ENCODE assay signal across 8 cellular contexts in genomic region chr9:111631071-111631971, GRCh38. TPM values are rescaled to one million over a fixed set of nuclear protein-coding genes. Genes with fewer than 3 reads are reported as not detected.
DNase-seq lines count a peak whose midpoint lies in the region; ATAC-seq and TF ChIP-seq lines count a peak whose summit lies in the region.

DNAJC25 (plus strand) TSS chr9:111631334; CDS start chr9:111631408, 74 bp downstream.

- H3K9me2 ChIP-seq in SU-DHL-6 (replicated peaks; ENCODE audit: insufficient read depth, low read length) = no peaks in the 10 kb centered on the region

- intact Hi-C loops in tibial artery (cut with DNase I; ENCODE audit: low total_unique reads) = no loop called here

- peak; percentile 92 to 99 (median 98) for DNase-seq in NCI-H1417 (lab: John Stamatoyannopoulos, UW)
- DNase-seq in activated naive CD8-positive, alpha-beta T cell treated with anti-CD3 and anti-CD28 coated beads, Interleukin-2, amount 50 U/mL, for 24 hours = peak; percentile 95
- peak; percentile 97 to 99 for DNase-seq in cardiac muscle cell (ENCODE audit: low read depth in 1 of 2, low spot score in 1 of 2)
- peak; percentile 94 to 98 for DNase-seq in tibial artery

- H3K9ac ChIP-seq in SU-DHL-6 (ENCODE audit: low read length) = peak within 1 kb of the TSS; percentile 77
- H3K9ac ChIP-seq in parathyroid adenoma = peak within 1 kb of the TSS; percentile 28

- H3K36me3 ChIP-seq in SU-DHL-6 (ENCODE audit: low read length) (no peaks in the 10 kb centered on the region), cardiac muscle cell (no peaks in the 10 kb centered on the region), parathyroid adenoma (ENCODE audit: control insufficient read depth, insufficient read depth, low read length) (no peaks in the 10 kb centered on the region), tibial artery (no peaks in the 10 kb centered on the region)

- peak within 1 kb of the TSS; percentile 82 for H3K4me2 ChIP-seq in SU-DHL-6 (ENCODE audit: low read depth, low read length, poor library complexity, severe bottlenecking)
- H3K4me2 ChIP-seq in parathyroid adenoma (ENCODE audit: low read length) = peak within 1 kb of the TSS; percentile 92

- H3K79me2 ChIP-seq in SU-DHL-6 (ENCODE audit: insufficient read depth, low read length) (peaks cover 42% of the 10 kb centered on the region), parathyroid adenoma (peaks cover 4% of the 10 kb centered on the region)

- peaks cover 33% of the 10 kb centered on the region for H3K4me1 ChIP-seq in cardiac muscle cell (ENCODE audit: low read depth)
- H3K4me1 ChIP-seq in parathyroid adenoma = no peaks in the 10 kb centered on the region
- H3K4me1 ChIP-seq in tibial artery = peaks cover 0 to 27% (median 18%) of the 10 kb centered on the region in 4 donors

- TF ChIP-seq CTCF in GM12875 (IDR thresholded peaks at IDR 0.05; ENCODE audit: borderline replicate concordance, insufficient read depth, low read depth, low read length) (0 out of 2 replicates have a peak, but pooled peaks have one; percentile 10), SU-DHL-6 (IDR thresholded peaks at IDR 0.05; ENCODE audit: insufficient read depth, low read length, poor library complexity, severe bottlenecking) (no peak), cardiac muscle cell (IDR thresholded peaks at IDR 0.05; ENCODE audit: low read depth, low read length) (no peak), parathyroid adenoma (IDR thresholded peaks at IDR 0.05) (no peak), tibial artery (IDR thresholded peaks at IDR 0.05) (no peak)

- H2AFZ ChIP-seq in SU-DHL-6 (ENCODE audit: low read depth, low read length, severe bottlenecking) (peak within 1 kb of the TSS; percentile 97), parathyroid adenoma (peak within 1 kb of the TSS; percentile 95)

- peaks cover 31% of the 10 kb centered on the region for H3K36me3 Mint-ChIP-seq in activated naive CD8-positive, alpha-beta T cell treated with anti-CD3 and anti-CD28 coated beads, Interleukin-2, amount 50 U/mL, for 24 hours (ENCODE audit: low read depth)

- no peaks in the 10 kb centered on the region; the same call in 1 of the 2 replicates for H4K20me1 ChIP-seq in SU-DHL-6 (ENCODE audit: low read depth, low read length)

- H3K4me1 Mint-ChIP-seq in activated naive CD8-positive, alpha-beta T cell treated with anti-CD3 and anti-CD28 coated beads, Interleukin-2, amount 50 U/mL, for 24 hours = peaks cover 51% of the 10 kb centered on the region

- no peaks in the 10 kb centered on the region for H3K9me3 Mint-ChIP-seq in activated naive CD8-positive, alpha-beta T cell treated with anti-CD3 and anti-CD28 coated beads, Interleukin-2, amount 50 U/mL, for 24 hours

- H3K27me3 ChIP-seq in SU-DHL-6 (ENCODE audit: low read length) = no peaks in the 10 kb centered on the region
- H3K27me3 ChIP-seq in cardiac muscle cell = no peaks in the 10 kb centered on the region
- no peaks in the 10 kb centered on the region for H3K27me3 ChIP-seq in parathyroid adenoma (ENCODE audit: control insufficient read depth, insufficient read depth, low read length)
- no peaks in the 10 kb centered on the region for H3K27me3 ChIP-seq in tibial artery

- H3K4me3 Mint-ChIP-seq in activated naive CD8-positive, alpha-beta T cell treated with anti-CD3 and anti-CD28 coated beads, Interleukin-2, amount 50 U/mL, for 24 hours = peak within 1 kb of the TSS; percentile 91

- peak; percentile 94 for ATAC-seq in HG02763 (IDR thresholded peaks at IDR 0.05; ENCODE audit: unreplicated experiment)
- peak; percentile 95 for ATAC-seq in activated naive CD8-positive, alpha-beta T cell treated with anti-CD3 and anti-CD28 coated beads, Interleukin-2, amount 50 U/mL, for 24 hours

- H3K4me3 ChIP-seq in GM12875 (ENCODE audit: low read depth, low read length) (peak within 1 kb of the TSS; percentile 96), SU-DHL-6 (ENCODE audit: insufficient read depth, low read length, poor library complexity, severe bottlenecking) (peak within 1 kb of the TSS; percentile 74), cardiac muscle cell (peak within 1 kb of the TSS; percentile 82), parathyroid adenoma (ENCODE audit: low read depth, low read length) (peak within 1 kb of the TSS; percentile 85), tibial artery (peak within 1 kb of the TSS; percentile 74 to 94)

- no peaks in the 10 kb centered on the region for H3K9me3 ChIP-seq in SU-DHL-6 (ENCODE audit: insufficient read depth, low read length)
- no peaks in the 10 kb centered on the region for H3K9me3 ChIP-seq in cardiac muscle cell (ENCODE audit: low read depth)
- no peaks in the 10 kb centered on the region for H3K9me3 ChIP-seq in parathyroid adenoma (ENCODE audit: control insufficient read depth, low read length)
- no peaks in the 10 kb centered on the region for H3K9me3 ChIP-seq in tibial artery

- peak within 1 kb of the TSS; percentile 91 for H3K27ac Mint-ChIP-seq in activated naive CD8-positive, alpha-beta T cell treated with anti-CD3 and anti-CD28 coated beads, Interleukin-2, amount 50 U/mL, for 24 hours

- H3K27ac ChIP-seq in SU-DHL-6 (ENCODE audit: low read depth, low read length) = peak within 1 kb of the TSS; percentile 34
- H3K27ac ChIP-seq in cardiac muscle cell = peak within 1 kb of the TSS; percentile 83
- H3K27ac ChIP-seq in parathyroid adenoma = peak within 1 kb of the TSS; percentile 54
- H3K27ac ChIP-seq in tibial artery = peak within 1 kb of the TSS; percentile 76 to 86

- no peaks in the 10 kb centered on the region for H3F3A ChIP-seq in SU-DHL-6 (ENCODE audit: insufficient read depth)

- no peaks in the 10 kb centered on the region for H3K27me3 Mint-ChIP-seq in activated naive CD8-positive, alpha-beta T cell treated with anti-CD3 and anti-CD28 coated beads, Interleukin-2, amount 50 U/mL, for 24 hours

RNA-seq across cellular contexts. Expression of gene DNAJC25, which starts in this region (rescaled TPM):
- total RNA-seq in cardiac muscle cell = 6.9 and 7.1 TPM in 2 replicates
- 8.2 and 10.4 TPM in 2 replicates for polyA plus RNA-seq in cardiac muscle cell

Comparison
In these comparisons a context has a peak if more than half of its experiments do, and no peak if none do; other contexts are left out.
1. Peak in every context shown above with its lines: DNase-seq, ATAC-seq, H3K4me3 ChIP-seq and H3K27ac ChIP-seq.